In the genomic region with DNA sequence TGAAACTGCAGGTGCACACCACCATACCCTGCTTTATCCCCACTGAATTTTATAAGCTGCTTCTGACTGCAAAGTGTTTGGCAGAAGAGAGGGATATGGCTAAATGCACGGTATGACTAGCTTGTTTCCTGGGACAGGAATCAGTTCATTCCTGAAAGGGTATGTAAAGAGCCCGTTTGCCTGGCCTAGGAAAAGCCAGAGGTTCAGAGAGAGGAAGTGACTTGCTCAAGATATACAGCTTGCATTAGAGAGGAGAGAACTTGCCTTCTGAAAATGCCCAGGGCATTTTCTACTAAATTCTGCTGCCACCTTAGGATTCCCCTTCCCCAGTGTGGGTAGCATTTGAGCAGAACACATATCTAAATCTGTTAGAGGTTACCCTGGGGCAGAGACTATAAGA, we compare ENCODE assay signal across 9 cellular contexts. TPM values are rescaled to one million over a fixed set of nuclear protein-coding genes. Genes with fewer than 3 reads are reported as not detected.
DNase-seq lines count a peak whose midpoint lies in the region; ATAC-seq and TF ChIP-seq lines count a peak whose summit lies in the region.
"Had no signal": no experiment of that assay in that cellular context is flagged by ENCODE, and none has a peak within 500 bp of the region (broad histone marks: within the 10 kb centered on the region; RNA-seq: fewer than 3 reads in every experiment).

No MANE protein-coding gene starts in this region.

- peak; percentile 33 to 41 for DNase-seq in Kasumi-1 (lab: John Stamatoyannopoulos, UW)
- no peak for DNase-seq in endothelial cell (ENCODE audit: low spot score)
- no peak for DNase-seq in trophoblast cell
- no peak for DNase-seq in HPDE6-E6E7 (ENCODE audit: extremely low spot score)
- no peak for DNase-seq in RWPE1 (ENCODE audit: low spot score)
- DNase-seq in putamen (ENCODE audit: low spot score): no peak
- no peak for DNase-seq in activated naive CD4-positive, alpha-beta T cell treated with Interleukin-2 at 50 U/mL for 16 hours
- DNase-seq: activated CD4-positive, alpha-beta T cell treated with anti-CD3 and anti-CD28 coated beads, Interleukin-2, amount 50 U/mL, for 4 hours had no signal

- peak overlapping the region; percentile 40 for H3K4me3 Mint-ChIP-seq in endothelial cell (ENCODE audit: unreplicated experiment)

- POLR2A ChIA-PET in RWPE1 (lab: Yijun Ruan, JAX; ENCODE audit: low non-redundant PET): no interaction called here

- H3K4me1 Mint-ChIP-seq in endothelial cell (ENCODE audit: unreplicated experiment): peaks cover 35% of the 10 kb centered on the region

- no peaks in the 10 kb centered on the region for H3K9me3 Mint-ChIP-seq in endothelial cell (ENCODE audit: unreplicated experiment)

- H3K9me3 ChIP-seq in trophoblast cell (ENCODE audit: insufficient read depth, low read depth, low read length): no peaks in the 10 kb centered on the region

- H2AFZ ChIP-seq in trophoblast cell (ENCODE audit: insufficient read depth, low read length, poor library complexity): no peak overlapping the region

- H3K27ac ChIP-seq in trophoblast cell (ENCODE audit: low read depth, low read length) (peak overlapping the region; percentile 90), RWPE1 (no peak overlapping the region)

- H3K4me3 ChIP-seq in trophoblast cell (ENCODE audit: low read depth, low read length): no peak overlapping the region

- no peaks in the 10 kb centered on the region for H3K36me3 Mint-ChIP-seq in endothelial cell (ENCODE audit: low read depth, unreplicated experiment)

- no peak overlapping the region for H4K91ac ChIP-seq in trophoblast cell (ENCODE audit: low read depth, low read length)

- peak overlapping the region; percentile 33 for H2BK120ac ChIP-seq in trophoblast cell (ENCODE audit: insufficient read depth, low read length, poor library complexity)

- H3K18ac ChIP-seq in trophoblast cell (ENCODE audit: low read length): no peak overlapping the region

- no peak overlapping the region for H3K4ac ChIP-seq in trophoblast cell (ENCODE audit: low read depth, low read length)

- H3K9ac ChIP-seq in trophoblast cell (ENCODE audit: low read length): no peak overlapping the region

- peak overlapping the region; percentile 88 for H3K27ac Mint-ChIP-seq in endothelial cell (ENCODE audit: unreplicated experiment)

- no peaks in the 10 kb centered on the region for H3K36me3 ChIP-seq in trophoblast cell (ENCODE audit: control insufficient read depth in 1 of 2, insufficient read depth in 2 of 2, low read length in 2 of 2)

- peak overlapping the region; percentile 53 for H3K4me2 ChIP-seq in trophoblast cell (ENCODE audit: low read length)

- no peak overlapping the region for H2AK5ac ChIP-seq in trophoblast cell (ENCODE audit: low read length)

- no peak for TF ChIP-seq CTCF in endothelial cell (IDR thresholded peaks at IDR 0.05; ENCODE audit: unreplicated experiment)
- TF ChIP-seq CTCF in RWPE1 (conservative IDR thresholded peaks at IDR 0.05; ENCODE audit: low read depth): no peak

- no peaks in the 10 kb centered on the region for H3K27me3 Mint-ChIP-seq in endothelial cell (ENCODE audit: unreplicated experiment)

- peaks cover 4% of the 10 kb centered on the region for H3K79me2 ChIP-seq in trophoblast cell (ENCODE audit: control insufficient read depth, insufficient read depth, low read length, poor library complexity)

- peak overlapping the region; percentile 51 for H2BK12ac ChIP-seq in trophoblast cell (ENCODE audit: low read length)

- peaks cover 14% of the 10 kb centered on the region for H3K79me1 ChIP-seq in trophoblast cell (ENCODE audit: low read length)

- H3K14ac ChIP-seq in trophoblast cell (ENCODE audit: low read length): no peak overlapping the region

- peak overlapping the region; percentile 70 for H2BK5ac ChIP-seq in trophoblast cell (ENCODE audit: low read depth, low read length, poor library complexity)

- ATAC-seq in GM19395 (IDR thresholded peaks at IDR 0.05; ENCODE audit: unreplicated experiment): peak; percentile 24

- no peak overlapping the region for H4K12ac ChIP-seq in trophoblast cell (ENCODE audit: low read depth, low read length)

- H4K8ac ChIP-seq in trophoblast cell (ENCODE audit: low read depth, low read length): no peak overlapping the region

- no peak overlapping the region for H3K23ac ChIP-seq in trophoblast cell (ENCODE audit: low read length)

- WGBS in trophoblast cell (ENCODE audit: extremely low coverage, insufficient coverage, insufficient read length): no CpG with 5 or more reads among the region's 2 CpGs

- no peaks in the 10 kb centered on the region for H3K27me3 ChIP-seq in trophoblast cell (ENCODE audit: insufficient read depth, low read length)

- CTCF ChIA-PET in RWPE1 (lab: Yijun Ruan, JAX): no interaction called here

- H3K4me1 ChIP-seq in trophoblast cell (ENCODE audit: control insufficient read depth in 1 of 2, insufficient read depth in 2 of 2, low read length in 2 of 2): peaks cover 10 to 14% of the 10 kb centered on the region in 2 experiments

RNA-seq across cellular contexts. Expression of a gene that starts 0.7 kb away (rescaled TPM):
- total RNA-seq in endothelial cell (ENCODE audit: unreplicated experiment): 71.1 TPM
- 16.5 and 17.2 TPM in 2 replicates for polyA plus RNA-seq in trophoblast cell (2013)

Comparison
In these comparisons a context has a peak if more than half of its experiments do, and no peak if none do; other contexts are left out.
1. DNase-seq: peak in Kasumi-1 (2 of 2); none in endothelial cell (single experiment), trophoblast cell (0 of 2), HPDE6-E6E7 (single experiment), RWPE1 (single experiment), putamen (single experiment) and activated naive CD4-positive, alpha-beta T cell treated with Interleukin-2 at 50 U/mL for 16 hours (single experiment).